Comparison of ENCODE assay signal across 13 cellular contexts in the genomic region with DNA sequence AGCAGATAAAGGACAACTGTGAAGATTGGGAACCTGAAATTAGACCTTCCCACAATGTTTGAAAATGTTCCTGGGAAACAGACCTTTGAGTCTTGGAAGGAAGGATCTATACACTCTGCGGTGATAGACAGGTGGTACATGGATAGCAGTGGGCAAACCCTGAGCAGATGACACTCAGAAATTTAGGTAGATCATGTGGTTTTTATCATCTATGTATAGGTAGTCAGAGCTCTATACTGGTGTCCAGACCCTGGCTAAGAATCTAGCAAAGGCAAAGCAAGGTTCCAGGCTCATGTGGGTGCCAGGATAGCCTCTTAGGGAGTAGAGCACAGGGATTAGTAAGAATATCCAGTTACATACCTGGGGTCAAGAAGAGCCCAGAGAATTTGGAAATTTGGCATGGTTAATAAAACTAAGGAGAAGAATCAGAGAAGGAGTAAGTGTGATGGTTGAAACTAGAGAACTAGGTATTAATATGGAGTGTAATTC.
DNase-seq lines count a peak whose midpoint lies in the region; ATAC-seq and TF ChIP-seq lines count a peak whose summit lies in the region.
"Had no signal": no experiment of that assay in that cellular context is flagged by ENCODE, and none has a peak within 500 bp of the region (broad histone marks: within the 10 kb centered on the region; RNA-seq: fewer than 3 reads in every experiment).

No MANE protein-coding gene starts in this region.

- H3K4me3 ChIP-seq in OCI-LY7 (ENCODE audit: low read depth, low read length, poor library complexity, severe bottlenecking) (peak overlapping the region; percentile 38), colonic mucosa (no peak overlapping the region)

- peak overlapping the region; percentile 89 for H2AFZ ChIP-seq in OCI-LY7 (ENCODE audit: low read length)

- intact Hi-C loops in OCI-LY7 (cut with micrococcal nuclease; ENCODE audit: unreplicated experiment) (no loop called here), colonic mucosa (cut with DNase I) (no loop called here)

- H3K36me3 ChIP-seq in OCI-LY7 (ENCODE audit: insufficient read depth, low read length) (no peaks in the 10 kb centered on the region), colonic mucosa (no peaks in the 10 kb centered on the region)

- no peaks in the 10 kb centered on the region for H3K27me3 ChIP-seq in colonic mucosa

- CTCF ChIA-PET in OCI-LY7 (lab: Charles Lee; ENCODE audit: unreplicated experiment), result no interaction called here

- H3K9me3 ChIP-seq in OCI-LY7 (ENCODE audit: low read length) (no peaks in the 10 kb centered on the region; the same call in 1 of the 2 replicates), colonic mucosa (no peaks in the 10 kb centered on the region)

- ATAC-seq in GM18498 (IDR thresholded peaks at IDR 0.05; ENCODE audit: unreplicated experiment) (peak; percentile 46), GM19395 (IDR thresholded peaks at IDR 0.05; ENCODE audit: unreplicated experiment) (peak; percentile 65), HG02970 (IDR thresholded peaks at IDR 0.05; ENCODE audit: low FRiP score, unreplicated experiment) (peak; percentile 14)
- ATAC-seq: WTC11 had no signal

- no TSS peak for BruUV-seq in OCI-LY7 (replicated peaks; lab: Mats Ljungman, UMichigan)

- no peak for TF ChIP-seq CTCF in OCI-LY7 (conservative IDR thresholded peaks at IDR 0.05; ENCODE audit: low read length)
- no peak for TF ChIP-seq CTCF in colonic mucosa (IDR thresholded peaks at IDR 0.05)

- no peak overlapping the region for H3K9ac ChIP-seq in colonic mucosa (ENCODE audit: low read depth in 2 of 2, low read length in 2 of 2)

- no peaks in the 10 kb centered on the region for H4K20me1 ChIP-seq in OCI-LY7 (ENCODE audit: insufficient read depth, low read length)

- DNase-seq in OCI-LY7 (ENCODE audit: low spot score) (no peak), NCI-H2171 (lab: John Stamatoyannopoulos, UW) (no peak), colonic mucosa (no peak), anterior cingulate cortex (lab: John Stamatoyannopoulos, UW) (no peak), NCI-H82 treated with DMSO at 0.1 percent for 48 hours (lab: John Stamatoyannopoulos, UW; ENCODE audit: unreplicated experiment) (no peak)
- DNase-seq: activated effector memory CD4-positive, alpha-beta T cell treated with anti-CD3 and anti-CD28 coated beads, Interleukin-2, amount 50 U/mL, for 16 hours; GF-D8; immature natural killer cell; NCI-H226 had no signal

- H3K79me2 ChIP-seq in OCI-LY7 (ENCODE audit: insufficient read depth, low read depth, low read length), result no peaks in the 10 kb centered on the region

- H3K4me2 ChIP-seq in OCI-LY7 (ENCODE audit: low read length), result peak overlapping the region; percentile 65

- no peaks in the 10 kb centered on the region for H3K9me2 ChIP-seq in OCI-LY7 (ENCODE audit: insufficient read depth, low read length)

- H3K27ac ChIP-seq in OCI-LY7 (ENCODE audit: low read depth, low read length, poor library complexity, severe bottlenecking) (peak overlapping the region; percentile 84), colonic mucosa (no peak overlapping the region)

- POLR2A ChIA-PET in OCI-LY7 (lab: Charles Lee), result interaction anchor here (1.8 kb wide), 1 partner anchor 12 kb away, joined by 8 read pairs; no protein-coding TSS in a partner anchor

- H3K4me1 ChIP-seq in OCI-LY7 (ENCODE audit: insufficient read depth, low read length, poor library complexity, severe bottlenecking) (peaks cover 82% of the 10 kb centered on the region), colonic mucosa (no peaks in the 10 kb centered on the region)

Comparison
In these comparisons a context has a peak if more than half of its experiments do, and no peak if none do; other contexts are left out.
1. ATAC-seq: peak in every context shown above with its lines; median percentile 65 in GM19395; 46 in GM18498; 14 in HG02970.